14 cellular contexts compared by ENCODE assay signal in the genomic region with DNA sequence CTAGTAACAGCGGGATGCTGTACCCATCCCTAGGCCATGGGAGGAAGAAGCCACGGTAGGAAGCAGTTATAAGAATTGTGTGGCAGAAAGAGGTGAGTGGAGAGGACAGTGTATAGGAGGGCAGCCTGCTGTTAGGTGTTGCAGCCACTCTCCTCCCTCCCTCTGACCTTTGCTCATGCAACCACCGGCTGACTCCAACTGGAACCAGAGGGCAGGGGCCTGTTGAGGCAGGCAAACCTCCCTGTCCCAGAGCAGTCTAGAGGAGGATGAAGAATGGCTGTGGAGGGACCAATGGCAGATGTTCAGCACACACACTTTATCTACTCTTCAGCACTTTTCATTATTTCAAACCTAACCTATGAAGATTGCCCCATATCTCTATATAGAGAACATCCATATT. TPM values are rescaled to one million over a fixed set of nuclear protein-coding genes. Genes with fewer than 3 reads are reported as not detected.
DNase-seq lines count a peak whose midpoint lies in the region; ATAC-seq, FAIRE-seq and TF ChIP-seq lines count a peak whose summit lies in the region.
"Had no signal": no experiment of that assay in that cellular context is flagged by ENCODE, and none has a peak within 500 bp of the region (broad histone marks: within the 10 kb centered on the region; RNA-seq: fewer than 3 reads in every experiment).

No MANE protein-coding gene starts in this region.

- no peak overlapping the region for H3K4me3 ChIP-seq in CD8-positive, alpha-beta T cell (ENCODE audit: low read depth, low read length)
- H3K4me3 ChIP-seq in Karpas-422 (ENCODE audit: low read length), result no peak overlapping the region
- no peak overlapping the region for H3K4me3 ChIP-seq in astrocyte (ENCODE audit: insufficient read depth, low read depth, low read length)
- no peak overlapping the region for H3K4me3 ChIP-seq in naive thymus-derived CD4-positive, alpha-beta T cell (ENCODE audit: low read length)
- no peak overlapping the region for H3K4me3 ChIP-seq in suprapubic skin
- no peak overlapping the region for H3K4me3 ChIP-seq in transverse colon
- H3K4me3 ChIP-seq: gastrocnemius medialis, Peyer's patch had no signal

- TF ChIP-seq POLR2A in suprapubic skin (IDR thresholded peaks at IDR 0.05) (no peak), transverse colon (IDR thresholded peaks at IDR 0.05) (no peak)

- no peak for TF ChIP-seq CTCF in CD8-positive, alpha-beta T cell (IDR thresholded peaks at IDR 0.05)
- TF ChIP-seq CTCF in astrocyte (IDR thresholded peaks at IDR 0.05; ENCODE audit: insufficient read depth, low read depth, low read length) (no peak), suprapubic skin (IDR thresholded peaks at IDR 0.05) (no peak), transverse colon (IDR thresholded peaks at IDR 0.05) (no peak)

- no peak overlapping the region for H3K9ac ChIP-seq in Karpas-422 (ENCODE audit: low read length)
- H3K9ac ChIP-seq in astrocyte (ENCODE audit: low read length), result no peak overlapping the region

- peaks cover 32% of the 10 kb centered on the region for H3K4me1 ChIP-seq in CD8-positive, alpha-beta T cell (ENCODE audit: insufficient read depth, low read length)
- H3K4me1 ChIP-seq in Karpas-422 (ENCODE audit: low read length), result peaks cover 34% of the 10 kb centered on the region
- peaks cover 9% of the 10 kb centered on the region for H3K4me1 ChIP-seq in astrocyte (ENCODE audit: insufficient read depth, low read length)
- H3K4me1 ChIP-seq in naive thymus-derived CD4-positive, alpha-beta T cell (ENCODE audit: control insufficient read depth in 2 of 2, insufficient read depth in 2 of 2, low read length in 2 of 2), result peaks cover 21 to 24% of the 10 kb centered on the region in 2 donors
- H3K4me1 ChIP-seq in suprapubic skin, result peaks cover 41% of the 10 kb centered on the region
- peaks cover 17 to 36% (median 29%) of the 10 kb centered on the region in 4 donors for H3K4me1 ChIP-seq in transverse colon

- H3K9me3 Mint-ChIP-seq in CD8-positive, alpha-beta T cell, result no peaks in the 10 kb centered on the region
- no peaks in the 10 kb centered on the region for H3K9me3 Mint-ChIP-seq in astrocyte (ENCODE audit: unreplicated experiment)
- peaks cover 0 to 2% (median 0%) of the 10 kb centered on the region in 11 donors for H3K9me3 Mint-ChIP-seq in naive thymus-derived CD4-positive, alpha-beta T cell

- H3K4me3 Mint-ChIP-seq in CD8-positive, alpha-beta T cell, result peak overlapping the region; percentile 59
- H3K4me3 Mint-ChIP-seq in astrocyte (ENCODE audit: unreplicated experiment), result peak overlapping the region; percentile 36
- peak overlapping the region; percentile 29 to 100 (median 96) for H3K4me3 Mint-ChIP-seq in naive thymus-derived CD4-positive, alpha-beta T cell

- CTCF ChIA-PET in CD8-positive, alpha-beta T cell (lab: Charles Lee), result no interaction called here
- CTCF ChIA-PET in naive thymus-derived CD4-positive, alpha-beta T cell (lab: Charles Lee), result no interaction called here

- no peak overlapping the region for H3K27ac ChIP-seq in CD8-positive, alpha-beta T cell (ENCODE audit: low read depth, low read length)
- no peak overlapping the region for H3K27ac ChIP-seq in Karpas-422 (ENCODE audit: low read length)
- no peak overlapping the region for H3K27ac ChIP-seq in astrocyte (ENCODE audit: low read depth, low read length)
- H3K27ac ChIP-seq in naive thymus-derived CD4-positive, alpha-beta T cell (ENCODE audit: low read depth, low read length), result no peak overlapping the region
- no peak overlapping the region for H3K27ac ChIP-seq in suprapubic skin
- no peak overlapping the region for H3K27ac ChIP-seq in transverse colon
- H3K27ac ChIP-seq: gastrocnemius medialis, Peyer's patch had no signal

- no peak for ATAC-seq in CD8-positive, alpha-beta T cell
- ATAC-seq in naive thymus-derived CD4-positive, alpha-beta T cell, result no peak
- ATAC-seq: gastrocnemius medialis had no signal

- H3K36me3 ChIP-seq in CD8-positive, alpha-beta T cell (ENCODE audit: insufficient read depth, low read length), result peaks cover 25% of the 10 kb centered on the region
- H3K36me3 ChIP-seq in Karpas-422 (ENCODE audit: insufficient read depth, low read length) (peaks cover 40% of the 10 kb centered on the region), astrocyte (ENCODE audit: insufficient read depth, low read length) (peaks cover 27% of the 10 kb centered on the region), suprapubic skin (peaks cover 41% of the 10 kb centered on the region), transverse colon (peaks cover 0 to 34% (median 16%) of the 10 kb centered on the region in 4 donors)
- H3K36me3 ChIP-seq in naive thymus-derived CD4-positive, alpha-beta T cell (ENCODE audit: control insufficient read depth in 2 of 3, insufficient read depth in 3 of 3, low read length in 3 of 3), result peaks cover 6 to 59% (median 12%) of the 10 kb centered on the region in 3 experiments

- in situ Hi-C loops in transverse colon (cut with MboI; ENCODE audit: low pct_ligation_motif_present in 1 of 4, low pct_unique_long_range_greater_than_20kb in 1 of 4, low sequenced_read_pairs in 3 of 4), result no loop called here

- H3K27ac Mint-ChIP-seq in CD8-positive, alpha-beta T cell, result peak overlapping the region; percentile 67
- H3K27ac Mint-ChIP-seq in astrocyte (ENCODE audit: unreplicated experiment), result no peak overlapping the region
- peak overlapping the region in 5 of 9 donors; percentile 46 to 99 (median 74) for H3K27ac Mint-ChIP-seq in naive thymus-derived CD4-positive, alpha-beta T cell

- no peaks in the 10 kb centered on the region for H3K27me3 ChIP-seq in CD8-positive, alpha-beta T cell (ENCODE audit: insufficient read depth, low read length)
- H3K27me3 ChIP-seq in Karpas-422 (ENCODE audit: low read length) (no peaks in the 10 kb centered on the region), astrocyte (ENCODE audit: insufficient read depth, low read length) (no peaks in the 10 kb centered on the region), suprapubic skin (no peaks in the 10 kb centered on the region), transverse colon (no peaks in the 10 kb centered on the region)
- no peaks in the 10 kb centered on the region for H3K27me3 ChIP-seq in naive thymus-derived CD4-positive, alpha-beta T cell (ENCODE audit: control insufficient read depth in 2 of 2, insufficient read depth in 2 of 2, low read length in 2 of 2)
- H3K27me3 ChIP-seq: gastrocnemius medialis, Peyer's patch had no signal

- H2AFZ ChIP-seq in Karpas-422 (ENCODE audit: low read length), result no peak overlapping the region
- H2AFZ ChIP-seq in astrocyte (ENCODE audit: low read depth, low read length), result no peak overlapping the region

- no peaks in the 10 kb centered on the region for H3K9me3 ChIP-seq in CD8-positive, alpha-beta T cell (ENCODE audit: low read length)
- H3K9me3 ChIP-seq in Karpas-422 (ENCODE audit: low read length), result no peaks in the 10 kb centered on the region
- no peaks in the 10 kb centered on the region for H3K9me3 ChIP-seq in astrocyte (ENCODE audit: insufficient read depth, low read depth, low read length)
- no peaks in the 10 kb centered on the region for H3K9me3 ChIP-seq in naive thymus-derived CD4-positive, alpha-beta T cell (ENCODE audit: control insufficient read depth in 2 of 3, low read length in 3 of 3)
- no peaks in the 10 kb centered on the region for H3K9me3 ChIP-seq in suprapubic skin
- H3K9me3 ChIP-seq in transverse colon, result no peaks in the 10 kb centered on the region
- H3K9me3 ChIP-seq: gastrocnemius medialis, Peyer's patch had no signal

- H3K9me2 ChIP-seq in Karpas-422 (replicated peaks; ENCODE audit: insufficient read depth, low read length), result no peaks in the 10 kb centered on the region

- no peaks in the 10 kb centered on the region for H3K27me3 Mint-ChIP-seq in CD8-positive, alpha-beta T cell (ENCODE audit: low read depth)
- H3K27me3 Mint-ChIP-seq in astrocyte (ENCODE audit: low read depth, unreplicated experiment), result no peaks in the 10 kb centered on the region
- no peaks in the 10 kb centered on the region for H3K27me3 Mint-ChIP-seq in naive thymus-derived CD4-positive, alpha-beta T cell

- 67% methylated on average over 3 of the region's 3 CpGs for WGBS in suprapubic skin
- 64 to 70% methylated on average over 3 of the region's 3 CpGs for WGBS in transverse colon (ENCODE audit: low coverage in 1 of 2), 2 donors

- H3K4me2 ChIP-seq in Karpas-422 (ENCODE audit: low read depth, low read length, poor library complexity, severe bottlenecking) (peak overlapping the region; percentile 83), astrocyte (ENCODE audit: low read length) (no peak overlapping the region)

- no peak for FAIRE-seq in astrocyte (lab: Jason Lieb, UNC)
- FAIRE-seq: islet of Langerhans had no signal

- peaks cover 63% of the 10 kb centered on the region for H3K79me2 ChIP-seq in Karpas-422 (ENCODE audit: low read length)
- H3K79me2 ChIP-seq in astrocyte (ENCODE audit: insufficient read depth, low read length), result peaks cover 62% of the 10 kb centered on the region

- H3K36me3 Mint-ChIP-seq in CD8-positive, alpha-beta T cell, result peaks cover 66% of the 10 kb centered on the region
- H3K36me3 Mint-ChIP-seq in astrocyte (ENCODE audit: low read depth, unreplicated experiment), result peaks cover 4% of the 10 kb centered on the region
- peaks cover 13 to 33% (median 18%) of the 10 kb centered on the region in 5 donors for H3K36me3 Mint-ChIP-seq in naive thymus-derived CD4-positive, alpha-beta T cell

- POLR2A ChIA-PET in CD8-positive, alpha-beta T cell (lab: Charles Lee), result no interaction called here
- POLR2A ChIA-PET in naive thymus-derived CD4-positive, alpha-beta T cell (lab: Charles Lee), result no interaction called here

- TF ChIP-seq EP300 in suprapubic skin (IDR thresholded peaks at IDR 0.05) (no peak), transverse colon (IDR thresholded peaks at IDR 0.05; ENCODE audit: low read depth) (no peak)

- intact Hi-C loops in CD8-positive, alpha-beta T cell (cut with DNase I, micrococcal nuclease), result loop anchor here (5.0 to 10.0 kb wide), 6 partner anchors 284 to 1286 kb away; a partner anchor contains a TSS
- intact Hi-C loops in naive thymus-derived CD4-positive, alpha-beta T cell (cut with micrococcal nuclease), result loop anchor here (5.0 to 10.0 kb wide), 3 partner anchors 129 to 1836 kb away; a partner anchor contains a TSS
- intact Hi-C loops in transverse colon (cut with DNase I; ENCODE audit: low total_unique reads), result no loop called here

- DNase-seq in CD8-positive, alpha-beta T cell, result no peak
- DNase-seq in Karpas-422 (no peak), astrocyte (ENCODE audit: low read depth) (no peak), epidermal melanocyte (ENCODE audit: insufficient read length, low spot score) (no peak), suprapubic skin (ENCODE audit: low spot score in 2 of 2) (no peak), transverse colon (no peak)
- no peak for DNase-seq in naive thymus-derived CD4-positive, alpha-beta T cell
- DNase-seq: effector CD8-positive, alpha-beta T cell; gastrocnemius medialis; T-helper 9 cell had no signal

- H3K4me1 Mint-ChIP-seq in CD8-positive, alpha-beta T cell (ENCODE audit: low read depth), result peaks cover 46% of the 10 kb centered on the region
- peaks cover 16% of the 10 kb centered on the region for H3K4me1 Mint-ChIP-seq in astrocyte (ENCODE audit: low read depth, unreplicated experiment)
- H3K4me1 Mint-ChIP-seq in naive thymus-derived CD4-positive, alpha-beta T cell, result peaks cover 22 to 61% (median 53%) of the 10 kb centered on the region in 7 donors

- H4K20me1 ChIP-seq in Karpas-422 (ENCODE audit: insufficient read depth, low read depth, low read length), result 0 out of 2 replicates have a peak, but pooled peaks cover 4% of the 10 kb centered on the region
- H4K20me1 ChIP-seq in astrocyte (ENCODE audit: insufficient read depth, low read length), result peaks cover 33% of the 10 kb centered on the region

RNA-seq across cellular contexts. Expression of a gene that starts 2.2 kb away (rescaled TPM):
- 10 to 100 TPM; 16.7 to 18.3 TPM for total RNA-seq in CD8-positive, alpha-beta T cell
- total RNA-seq in Karpas-422 (2014; rRNA removed; shearing (Covaris generic); ENCODE audit: low replicate concordance), result 11.7 and 15.2 TPM in 2 replicates
- total RNA-seq in astrocyte (12.8 TPM in 2 replicates), suprapubic skin (10 to 100 TPM in 1 of 4 donors, 1 to 10 TPM in 3; 6.4 to 19.9 (median 6.9) TPM), transverse colon (10 to 100 TPM in 3 of 4 donors, 1 to 10 TPM in 1; 9.8 to 23.9 (median 12.8) TPM)
- total RNA-seq in naive thymus-derived CD4-positive, alpha-beta T cell, result 10 to 100 TPM; 12.5 to 20.9 (median 18.5) TPM
- polyA plus RNA-seq in naive thymus-derived CD4-positive, alpha-beta T cell, result 10 to 100 TPM; 13.4 to 22.0 TPM

RNA-seq across cellular contexts. Expression of a gene that starts 2.4 kb away (rescaled TPM):
- total RNA-seq in CD8-positive, alpha-beta T cell, result 100 to 1,000 TPM; 122 to 126 TPM
- total RNA-seq in Karpas-422 (2014; rRNA removed; shearing (Covaris generic); ENCODE audit: low replicate concordance), result 32.3 and 57.4 TPM in 2 replicates
- total RNA-seq in astrocyte (42.9 and 49.0 TPM in 2 replicates), suprapubic skin (10 to 100 TPM; 36.6 to 98.9 (median 57.5) TPM), transverse colon (10 to 100 TPM; 37.6 to 60.8 (median 52.8) TPM)
- total RNA-seq in naive thymus-derived CD4-positive, alpha-beta T cell, result 100 to 1,000 TPM in 3 of 5 experiments, 10 to 100 TPM in 2; 90.1 to 113 (median 104) TPM
- polyA plus RNA-seq in naive thymus-derived CD4-positive, alpha-beta T cell, result 10 to 100 TPM; 21.6 to 46.9 TPM

RNA-seq across cellular contexts. Expression of a gene that starts 28.2 kb away (rescaled TPM):
- not detected for total RNA-seq in CD8-positive, alpha-beta T cell
- total RNA-seq in Karpas-422 (2014; rRNA removed; shearing (Covaris generic); ENCODE audit: low replicate concordance), result not detected in 2 replicates
- total RNA-seq in astrocyte (not detected in 2 replicates), suprapubic skin (under 1 TPM in 1 of 4 donors, not detected in 3; 0.51 TPM), transverse colon (not detected)
- total RNA-seq in naive thymus-derived CD4-positive, alpha-beta T cell, result not detected
- under 1 TPM in 1 of 2 donors, not detected in 1; 0.34 TPM for polyA plus RNA-seq in naive thymus-derived CD4-positive, alpha-beta T cell
- total RNA-seq: NCI-H460, Peyer's patch, temporal lobe had no signal

RNA-seq across cellular contexts. Expression of a gene that starts 36.9 kb away (rescaled TPM):
- total RNA-seq in CD8-positive, alpha-beta T cell, result not detected
- not detected in 2 replicates for total RNA-seq in Karpas-422 (2014; rRNA removed; shearing (Covaris generic); ENCODE audit: low replicate concordance)
- not detected in 2 replicates for total RNA-seq in astrocyte
- total RNA-seq in naive thymus-derived CD4-positive, alpha-beta T cell, result 1 to 10 TPM in 1 of 5 experiments, not detected in 4; 5.2 TPM
- under 1 TPM in 1 of 2 donors, not detected in 1; 0.26 TPM for polyA plus RNA-seq in naive thymus-derived CD4-positive, alpha-beta T cell
- 100 to 1,000 TPM in 1 of 4 donors, 1 to 10 TPM in 2, under 1 TPM in 1; 0.65 to 170 (median 6.0) TPM for total RNA-seq in suprapubic skin
- 1 to 10 TPM in 1 of 4 donors, not detected in 3; 1.9 TPM for total RNA-seq in transverse colon
- total RNA-seq: NCI-H460, Peyer's patch had no signal

Comparison
In these comparisons a context has a peak if more than half of its experiments do, and no peak if none do; other contexts are left out.
1. H3K4me3 Mint-ChIP-seq: peak in every context shown above with its lines; median percentile 96 in naive thymus-derived CD4-positive, alpha-beta T cell; 59 in CD8-positive, alpha-beta T cell; 36 in astrocyte.